13 cellular contexts compared by ENCODE assay signal in the genomic region with DNA sequence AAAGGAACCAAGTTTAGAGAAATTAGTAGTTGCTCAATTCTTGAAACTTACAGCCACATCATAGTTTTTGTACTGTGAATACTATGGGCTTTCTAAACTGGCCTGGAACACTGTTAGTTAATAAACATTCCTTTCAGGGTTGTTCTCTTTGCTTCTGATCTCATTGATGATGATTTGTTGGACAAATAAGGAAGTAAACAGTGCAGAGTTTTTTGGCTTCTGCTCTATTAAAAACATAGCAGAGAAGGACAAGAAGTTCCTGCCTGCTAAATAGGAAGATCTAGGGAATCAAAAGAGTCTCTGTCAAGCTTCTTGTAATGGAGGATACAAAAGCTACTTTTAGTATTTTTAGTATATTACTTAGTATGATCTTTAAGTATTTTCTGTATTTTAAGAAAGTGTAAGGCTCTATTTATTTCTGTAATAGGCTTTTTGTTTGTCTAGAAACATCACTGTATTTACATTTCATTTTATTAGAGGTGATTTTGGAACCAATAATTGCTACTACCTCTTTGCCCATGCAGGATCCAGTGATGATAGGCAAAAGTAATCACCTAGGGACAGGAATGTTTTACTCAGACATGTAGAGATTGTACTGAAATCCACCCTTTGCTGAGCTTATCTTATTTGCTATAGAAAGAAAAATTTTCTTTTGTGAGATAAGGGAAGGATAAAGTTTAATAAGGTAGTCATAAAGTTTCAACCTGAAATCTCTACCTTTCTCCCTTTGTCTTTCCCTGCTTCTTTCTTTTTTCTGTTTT.
A peak's percentile ranks its signal among the peaks of the same experiment; 100 is the strongest.
DNase-seq lines count a peak whose midpoint lies in the region; ATAC-seq, FAIRE-seq and TF ChIP-seq lines count a peak whose summit lies in the region.
"Had no signal": no experiment of that assay in that cellular context is flagged by ENCODE, and none has a peak within 500 bp of the region (broad histone marks: within the 10 kb centered on the region; RNA-seq: fewer than 3 reads in every experiment).

No MANE protein-coding gene starts in this region.

- DNase-seq in NCI-H2029 (lab: John Stamatoyannopoulos, UW), result peak; percentile 1
- DNase-seq in NCI-H2029 treated with DMSO at 0.1 percent for 48 hours (lab: John Stamatoyannopoulos, UW), result no peak
- peak; percentile 10 for DNase-seq in dermis blood vessel endothelial cell
- no peak for DNase-seq in type B pancreatic cell (ENCODE audit: extremely low spot score, unreplicated experiment)
- DNase-seq in stimulated activated CD8-positive, alpha-beta memory T cell treated with anti-CD3 and anti-CD28 coated beads, Interleukin-4, amount 100 ng/mL, for 48 hours, result no peak
- DNase-seq in GM19239 (ENCODE audit: insufficient read length, low spot score), result no peak
- DNase-seq: ACHN; activated B cell treated with CpG ODN at 0.5 μM for 24 hours; activated effector memory CD4-positive, alpha-beta T cell treated with Interleukin-2 at 50 U/mL for 16 hours; kidney glomerular epithelial cell had no signal

- H3K36me3 ChIP-seq in liver (ENCODE audit: control insufficient read depth in 4 of 4, insufficient read depth in 3 of 4, low read depth in 1 of 4, low read length in 3 of 4), result peaks cover 0 to 6% (median 5%) of the 10 kb centered on the region in 4 donors

- H3K4me3 Mint-ChIP-seq in type B pancreatic cell, result no peak overlapping the region
- H3K4me3 Mint-ChIP-seq: activated B cell treated with CpG ODN at 0.5 μM for 24 hours had no signal

- H3K9me3 ChIP-seq in liver (ENCODE audit: control insufficient read depth in 4 of 4, low read length in 3 of 4), result no peaks in the 10 kb centered on the region

- peaks cover 0 to 11% (median 5%) of the 10 kb centered on the region in 4 donors for H3K4me1 ChIP-seq in liver (ENCODE audit: control insufficient read depth in 4 of 4, insufficient read depth in 4 of 4, low read length in 3 of 4)

- H3K9me3 Mint-ChIP-seq in type B pancreatic cell, result peaks cover 12% of the 10 kb centered on the region

- H3K4me1 Mint-ChIP-seq in type B pancreatic cell (ENCODE audit: unreplicated experiment), result no peaks in the 10 kb centered on the region

- H3K9ac ChIP-seq in liver (ENCODE audit: low read depth in 1 of 2, low read length in 2 of 2), result peak overlapping the region in 1 of 2 donors; percentile 70

- TF ChIP-seq CTCF in liver (IDR thresholded peaks at IDR 0.05; ENCODE audit: low read depth, low read length, missing input control) (no peak), type B pancreatic cell (conservative IDR thresholded peaks at IDR 0.05) (no peak)

- no peak for ATAC-seq in GM19467 (IDR thresholded peaks at IDR 0.05; ENCODE audit: unreplicated experiment)

- H3K27ac ChIP-seq in liver (ENCODE audit: low read depth in 1 of 2, low read length in 2 of 2), result peak overlapping the region; percentile 64 to 75

- H3K27ac Mint-ChIP-seq in type B pancreatic cell, result peak overlapping the region; percentile 35
- H3K27ac Mint-ChIP-seq: activated B cell treated with CpG ODN at 0.5 μM for 24 hours had no signal

- peaks cover 36% of the 10 kb centered on the region for H3K36me3 Mint-ChIP-seq in type B pancreatic cell

- no peaks in the 10 kb centered on the region for H3K27me3 Mint-ChIP-seq in type B pancreatic cell
- H3K27me3 Mint-ChIP-seq: activated B cell treated with CpG ODN at 0.5 μM for 24 hours had no signal

- no peaks in the 10 kb centered on the region for H3K27me3 ChIP-seq in liver (ENCODE audit: control insufficient read depth in 4 of 4, insufficient read depth in 4 of 4, low read length in 3 of 4)

- TF ChIP-seq RAD21 in liver (IDR thresholded peaks at IDR 0.05), result peak; percentile 44 to 56

- no peak for FAIRE-seq in GM19239 (lab: Jason Lieb, UNC)
- FAIRE-seq: endometrium had no signal

- H3K4me3 ChIP-seq in liver (ENCODE audit: low read depth in 1 of 3, low read length in 3 of 3), result no peak overlapping the region

TF ChIP-seq in liver, 16 proteins besides CTCF, POLR2A, EP300 and RAD21:
- no peak for TF ChIP-seq TAF1 (conservative IDR thresholded peaks at IDR 0.05)
- peak; percentile 59 to 63 for TF ChIP-seq HNF4A (conservative IDR thresholded peaks at IDR 0.05)
- TF ChIP-seq, protein P1, sequence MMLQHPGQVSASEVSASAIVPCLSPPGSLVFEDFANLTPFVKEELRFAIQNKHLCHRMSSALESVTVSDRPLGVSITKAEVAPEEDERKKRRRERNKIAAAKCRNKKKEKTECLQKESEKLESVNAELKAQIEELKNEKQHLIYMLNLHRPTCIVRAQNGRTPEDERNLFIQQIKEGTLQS (IDR thresholded peaks at IDR 0.05), result no peak
- TF ChIP-seq NR2F2 (IDR thresholded peaks at IDR 0.05), result peak; percentile 48
- TF ChIP-seq YY1 (IDR thresholded peaks at IDR 0.05), result peak; percentile 59
- peak; percentile 36 for TF ChIP-seq FOXA2 (IDR thresholded peaks at IDR 0.05)
- peak; percentile 59 to 67 for TF ChIP-seq RXRA (IDR thresholded peaks at IDR 0.05)
- TF ChIP-seq HNF4G (IDR thresholded peaks at IDR 0.05), result no peak
- TF ChIP-seq ZBTB33 (IDR thresholded peaks at IDR 0.05), result peak; percentile 50
- peak; percentile 80 to 89 for TF ChIP-seq JUND (IDR thresholded peaks at IDR 0.05)
- TF ChIP-seq GABPA (IDR thresholded peaks at IDR 0.05 in 1 of 2, conservative IDR thresholded peaks at IDR 0.05 in 1 of 2), result peak in 1 of 2 donors; percentile 25
- TF ChIP-seq EGR1 (IDR thresholded peaks at IDR 0.05; ENCODE audit: low read depth in 2 of 2), result peak in 1 of 2 donors; percentile 23
- TF ChIP-seq FOXA1 (IDR thresholded peaks at IDR 0.05), result peak; percentile 7
- TF ChIP-seq MAX (IDR thresholded peaks at IDR 0.05), result peak; percentile 66
- TF ChIP-seq SP1 (IDR thresholded peaks at IDR 0.05), result peak; percentile 81
- TF ChIP-seq, protein P2, sequence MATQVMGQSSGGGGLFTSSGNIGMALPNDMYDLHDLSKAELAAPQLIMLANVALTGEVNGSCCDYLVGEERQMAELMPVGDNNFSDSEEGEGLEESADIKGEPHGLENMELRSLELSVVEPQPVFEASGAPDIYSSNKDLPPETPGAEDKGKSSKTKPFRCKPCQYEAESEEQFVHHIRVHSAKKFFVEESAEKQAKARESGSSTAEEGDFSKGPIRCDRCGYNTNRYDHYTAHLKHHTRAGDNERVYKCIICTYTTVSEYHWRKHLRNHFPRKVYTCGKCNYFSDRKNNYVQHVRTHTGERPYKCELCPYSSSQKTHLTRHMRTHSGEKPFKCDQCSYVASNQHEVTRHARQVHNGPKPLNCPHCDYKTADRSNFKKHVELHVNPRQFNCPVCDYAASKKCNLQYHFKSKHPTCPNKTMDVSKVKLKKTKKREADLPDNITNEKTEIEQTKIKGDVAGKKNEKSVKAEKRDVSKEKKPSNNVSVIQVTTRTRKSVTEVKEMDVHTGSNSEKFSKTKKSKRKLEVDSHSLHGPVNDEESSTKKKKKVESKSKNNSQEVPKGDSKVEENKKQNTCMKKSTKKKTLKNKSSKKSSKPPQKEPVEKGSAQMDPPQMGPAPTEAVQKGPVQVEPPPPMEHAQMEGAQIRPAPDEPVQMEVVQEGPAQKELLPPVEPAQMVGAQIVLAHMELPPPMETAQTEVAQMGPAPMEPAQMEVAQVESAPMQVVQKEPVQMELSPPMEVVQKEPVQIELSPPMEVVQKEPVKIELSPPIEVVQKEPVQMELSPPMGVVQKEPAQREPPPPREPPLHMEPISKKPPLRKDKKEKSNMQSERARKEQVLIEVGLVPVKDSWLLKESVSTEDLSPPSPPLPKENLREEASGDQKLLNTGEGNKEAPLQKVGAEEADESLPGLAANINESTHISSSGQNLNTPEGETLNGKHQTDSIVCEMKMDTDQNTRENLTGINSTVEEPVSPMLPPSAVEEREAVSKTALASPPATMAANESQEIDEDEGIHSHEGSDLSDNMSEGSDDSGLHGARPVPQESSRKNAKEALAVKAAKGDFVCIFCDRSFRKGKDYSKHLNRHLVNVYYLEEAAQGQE (IDR thresholded peaks at IDR 0.05), result peak; percentile 38

Comparison
In these comparisons a context has a peak if more than half of its experiments do, and no peak if none do; other contexts are left out.
1. DNase-seq: peak in NCI-H2029 (single experiment) and dermis blood vessel endothelial cell (single experiment); none in NCI-H2029 treated with DMSO at 0.1 percent for 48 hours (single experiment), type B pancreatic cell (single experiment), stimulated activated CD8-positive, alpha-beta memory T cell treated with anti-CD3 and anti-CD28 coated beads, Interleukin-4, amount 100 ng/mL, for 48 hours (single experiment) and GM19239 (single experiment).